20 cellular contexts compared by ENCODE assay signal in the genomic region with DNA sequence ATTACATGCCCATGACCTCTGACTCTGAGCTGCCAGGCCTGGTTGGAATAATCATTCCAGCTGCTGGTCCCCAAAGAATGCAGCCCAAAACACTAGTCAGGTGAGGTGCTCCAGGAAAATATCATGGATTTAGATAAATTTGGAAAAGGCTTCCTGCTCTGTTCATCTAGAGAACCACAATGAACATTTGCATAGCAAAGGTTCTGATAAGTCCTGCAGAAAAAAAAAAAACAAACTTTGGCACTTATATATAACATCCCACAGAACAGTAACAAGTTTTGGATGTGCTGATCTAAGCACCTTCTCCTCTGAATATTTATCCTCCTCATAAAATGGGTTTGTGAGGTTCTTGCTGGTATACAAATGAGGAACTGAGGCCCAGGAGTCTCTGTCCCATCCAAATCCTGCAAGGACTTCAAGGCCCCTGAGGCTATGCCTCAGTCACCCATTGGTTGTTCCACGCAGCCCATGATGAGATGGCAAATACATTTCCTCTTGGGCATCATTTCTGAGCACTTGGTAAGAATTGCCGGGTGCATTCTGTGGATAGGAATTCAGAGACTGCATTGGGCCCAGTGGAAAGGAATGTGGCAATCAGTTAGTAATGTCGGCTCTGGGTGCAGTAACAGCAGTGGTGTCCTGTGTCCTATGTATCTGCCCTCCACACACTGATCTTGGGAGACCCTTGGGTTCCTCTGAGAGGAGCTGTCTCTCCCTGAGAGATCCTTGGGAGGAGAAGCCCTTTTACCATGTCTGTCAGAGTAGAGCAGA.
"Had no signal": no experiment of that assay in that cellular context is flagged by ENCODE, and none has a peak within 500 bp of the region (broad histone marks: within the 10 kb centered on the region; RNA-seq: fewer than 3 reads in every experiment).

No MANE protein-coding gene starts in this region.

- ATAC-seq: activated CD4-positive, CD25-positive, alpha-beta regulatory T cell treated with anti-CD3 and anti-CD28 coated beads, Interleukin-2, amount 50 U/mL, for 24 hours; activated CD8-positive, alpha-beta T cell treated with anti-CD3 and anti-CD28 coated beads, Interleukin-2, amount 10 ng/mL, durations not matched to agents 7 days and 5 days; naive thymus-derived CD8-positive, alpha-beta T cell; pancreas; right lobe of liver; stimulated activated effector memory CD8-positive, alpha-beta T cell treated with anti-CD3 and anti-CD28 coated beads, Interleukin-12 subunit alpha, Interleukin-12 subunit beta, amount 100 ng/mL, for 72 hours; T-cell; upper lobe of right lung had no signal

- H3K4me3 ChIP-seq: esophagus squamous epithelium, pancreas, right lobe of liver, smooth muscle cell, thoracic aorta, upper lobe of right lung had no signal

- H3K4me2 ChIP-seq: smooth muscle cell had no signal

- DNase-seq: activated CD4-positive, alpha-beta T cell treated with anti-CD3 and anti-CD28 coated beads, Interleukin-2, amount 10 ng/mL, durations not matched to agents 7 days and 5 days; activated CD8-positive, alpha-beta T cell treated with anti-CD3 and anti-CD28 coated beads, Interleukin-2, amount 10 ng/mL, durations not matched to agents 7 days and 5 days; activated naive CD4-positive, alpha-beta T cell treated with Interleukin-2 at 50 U/mL for 16 hours; activated naive CD8-positive, alpha-beta T cell treated with anti-CD3 and anti-CD28 coated beads, Interleukin-2, amount 10 ng/mL, durations not matched to agents 7 days and 5 days; activated T-cell treated with anti-CD3 and anti-CD28 coated beads, Interleukin-2, amount 50 U/mL, for 24 hours; anterior cingulate cortex; cerebellar nuclear complex; effector CD8-positive, alpha-beta T cell; esophagus squamous epithelium; mesenchymal stem cell; naive thymus-derived CD8-positive, alpha-beta T cell; pancreas; right lobe of liver; stimulated activated CD4-positive, alpha-beta T cell treated with anti-CD3 and anti-CD28 coated beads, Interleukin-4, amount 100 ng/mL, for 1 hour; T-cell; upper lobe of right lung had no signal

- H3K4me1 ChIP-seq: esophagus squamous epithelium, pancreas, right lobe of liver, upper lobe of right lung had no signal

- H3K36me3 ChIP-seq: esophagus squamous epithelium, pancreas, right lobe of liver, thoracic aorta, upper lobe of right lung had no signal

- H3K27ac ChIP-seq: esophagus squamous epithelium, pancreas, right lobe of liver, thoracic aorta, upper lobe of right lung had no signal

- H3K27me3 ChIP-seq: esophagus squamous epithelium, pancreas, right lobe of liver, upper lobe of right lung had no signal

- H3K9me3 ChIP-seq: esophagus squamous epithelium, pancreas, right lobe of liver, thoracic aorta, upper lobe of right lung had no signal
